ENCODE assay signal across 21 cellular contexts in genomic region chr18:58532298-58532697, GRCh38.
"Had no signal": no experiment of that assay in that cellular context is flagged by ENCODE, and none has a peak within 500 bp of the region (broad histone marks: within the 10 kb centered on the region; RNA-seq: fewer than 3 reads in every experiment).

No MANE protein-coding gene starts in this region.

- H3K9me3 ChIP-seq: colonic mucosa, lower lobe of right lung, neutrophil, thyroid gland had no signal

- H3K36me3 ChIP-seq: colonic mucosa, lower lobe of right lung, neutrophil, thyroid gland had no signal

- H3K36me3 Mint-ChIP-seq: activated naive CD8-positive, alpha-beta T cell treated with anti-CD3 and anti-CD28 coated beads for 36 hours; mesothelial cell of epicardium; natural killer cell treated with Interleukin-12 subunit alpha and Interleukin-12 subunit beta and Interleukin-15 and Interleukin-18, amount 100 ng/mL, for 72 hours had no signal

- ATAC-seq: lower lobe of right lung; natural killer cell treated with Interleukin-12 subunit alpha and Interleukin-12 subunit beta and Interleukin-15 and Interleukin-18, amount 100 ng/mL, for 72 hours had no signal

- H3K4me3 Mint-ChIP-seq: activated naive CD8-positive, alpha-beta T cell treated with anti-CD3 and anti-CD28 coated beads for 36 hours; activated T-helper 1 cell treated with anti-CD3 and anti-CD28 coated beads, Interleukin-12 subunit alpha, Interleukin-12 subunit beta, Interleukin-2, Interleukin-4 antibody, amounts not matched to agents 30 ng/mL and 10 ng/mL and 1 ng/mL, durations not matched to agents 14 hours and 24 hours and 36 hours; central memory CD8-positive, alpha-beta T cell; mesothelial cell of epicardium; natural killer cell treated with Interleukin-12 subunit alpha and Interleukin-12 subunit beta and Interleukin-15 and Interleukin-18, amount 100 ng/mL, for 72 hours; T-helper 1 cell treated with Interleukin-12 subunit alpha and Interleukin-12 subunit beta and Interleukin-4 antibody, amounts not matched to agents 30 μg/mL and 1 μg/mL, for 36 hours had no signal

- H3K9me3 Mint-ChIP-seq: activated naive CD8-positive, alpha-beta T cell treated with anti-CD3 and anti-CD28 coated beads for 36 hours; activated T-helper 1 cell treated with anti-CD3 and anti-CD28 coated beads, Interleukin-12 subunit alpha, Interleukin-12 subunit beta, Interleukin-2, Interleukin-4 antibody, amounts not matched to agents 30 ng/mL and 10 ng/mL and 1 ng/mL, durations not matched to agents 14 hours and 24 hours and 36 hours; central memory CD8-positive, alpha-beta T cell; mesothelial cell of epicardium; natural killer cell treated with Interleukin-12 subunit alpha and Interleukin-12 subunit beta and Interleukin-15 and Interleukin-18, amount 100 ng/mL, for 72 hours; T-helper 1 cell treated with Interleukin-12 subunit alpha and Interleukin-12 subunit beta and Interleukin-4 antibody, amounts not matched to agents 30 μg/mL and 1 μg/mL, for 36 hours had no signal

- H3K27ac ChIP-seq: colonic mucosa, lower lobe of right lung, neutrophil, thyroid gland, VCaP had no signal

- H3K27ac Mint-ChIP-seq: activated naive CD8-positive, alpha-beta T cell treated with anti-CD3 and anti-CD28 coated beads for 36 hours; activated T-helper 1 cell treated with anti-CD3 and anti-CD28 coated beads, Interleukin-12 subunit alpha, Interleukin-12 subunit beta, Interleukin-2, Interleukin-4 antibody, amounts not matched to agents 30 ng/mL and 10 ng/mL and 1 ng/mL, durations not matched to agents 14 hours and 24 hours and 36 hours; mesothelial cell of epicardium; natural killer cell treated with Interleukin-12 subunit alpha and Interleukin-12 subunit beta and Interleukin-15 and Interleukin-18, amount 100 ng/mL, for 72 hours; T-helper 1 cell treated with Interleukin-12 subunit alpha and Interleukin-12 subunit beta and Interleukin-4 antibody, amounts not matched to agents 30 μg/mL and 1 μg/mL, for 36 hours had no signal

- H3K4me3 ChIP-seq: colonic mucosa, lower lobe of right lung, thyroid gland had no signal

- H3K27me3 ChIP-seq: colonic mucosa, thyroid gland had no signal

- H3K4me1 ChIP-seq: colonic mucosa, lower lobe of right lung had no signal

- DNase-seq: activated CD4-positive, alpha-beta T cell treated with anti-CD3 and anti-CD28 coated beads for 1 hour; activated CD4-positive, alpha-beta T cell treated with anti-CD3 and anti-CD28 coated beads, Interleukin-2, amount 50 U/mL, for 48 hours; activated gamma-delta T cell treated with Interleukin-2 at 50 U/mL for 16 hours; activated naive CD8-positive, alpha-beta T cell treated with anti-CD3 and anti-CD28 coated beads for 36 hours; amniotic stem cell; colonic mucosa; left cardiac atrium; lower lobe of right lung; retina; stimulated activated CD4-positive, alpha-beta T cell treated with anti-CD3 and anti-CD28 coated beads, Interleukin-12 subunit alpha, Interleukin-12 subunit beta, amount 100 ng/mL, for 4 hours; stimulated activated CD4-positive, alpha-beta T cell treated with anti-CD3 and anti-CD28 coated beads, Interleukin-1b, Interleukin-23, amount 100 ng/mL, for 48 hours; stimulated activated CD8-positive, alpha-beta memory T cell treated with anti-CD3 and anti-CD28 coated beads, Interleukin-4, amount 100 ng/mL, for 48 hours; stimulated activated naive CD4-positive, alpha-beta T cell treated with Interleukin-2 at 50 U/mL for 16 hours had no signal
